In genomic region chr7:131119381-131119780, GRCh38 we compare ENCODE assay signal across 38 cellular contexts.
"Had no signal": no experiment of that assay in that cellular context is flagged by ENCODE, and none has a peak within 500 bp of the region (broad histone marks: within the 10 kb centered on the region; RNA-seq: fewer than 3 reads in every experiment).

No MANE protein-coding gene starts in this region.

- ATAC-seq: activated CD8-positive, alpha-beta memory T cell treated with anti-CD3 and anti-CD28 coated beads, Interleukin-2, amount 10 ng/mL, durations not matched to agents 7 days and 5 days; activated CD8-positive, alpha-beta T cell treated with anti-CD3 and anti-CD28 coated beads, Interleukin-2, amount 10 ng/mL, durations not matched to agents 7 days and 5 days; activated naive CD8-positive, alpha-beta T cell treated with anti-CD3 and anti-CD28 coated beads, Interleukin-2, amount 50 U/mL, for 24 hours; body of pancreas had no signal

- H3K27me3 Mint-ChIP-seq: activated B cell treated with CpG ODN at 0.5 μM for 24 hours; activated CD4-positive, alpha-beta memory T cell treated with anti-CD3 and anti-CD28 coated beads, Interleukin-2, amount 10 ng/mL, durations not matched to agents 7 days and 5 days; activated naive CD4-positive, alpha-beta T cell treated with anti-CD3 and anti-CD28 coated beads, Interleukin-2, amount 50 U/mL, for 24 hours; activated naive CD8-positive, alpha-beta T cell; activated naive CD8-positive, alpha-beta T cell treated with anti-CD3 and anti-CD28 coated beads, Interleukin-2, amount 50 U/mL, for 24 hours; activated T-cell treated with anti-CD3 and anti-CD28 coated beads, Interleukin-2, amount 50 U/mL, for 24 hours; central memory CD8-positive, alpha-beta T cell had no signal

- H3K27me3 ChIP-seq: ascending aorta, body of pancreas, brain microvascular endothelial cell, breast epithelium had no signal

- H3K27ac ChIP-seq: ascending aorta, body of pancreas, brain microvascular endothelial cell, breast epithelium, cardiac muscle cell, VCaP had no signal

- H3K36me3 ChIP-seq: ascending aorta, brain microvascular endothelial cell, breast epithelium, cardiac muscle cell had no signal

- FAIRE-seq: TTC549 had no signal

- H3K36me3 Mint-ChIP-seq: activated naive CD4-positive, alpha-beta T cell treated with anti-CD3 and anti-CD28 coated beads, Interleukin-2, amount 10 ng/mL, durations not matched to agents 7 days and 5 days had no signal

- DNase-seq: activated B cell treated with CpG ODN at 0.5 μM for 24 hours; activated CD4-positive, alpha-beta memory T cell treated with anti-CD3 and anti-CD28 coated beads, Interleukin-2, amount 10 ng/mL, durations not matched to agents 7 days and 5 days; activated CD4-positive, alpha-beta T cell treated with anti-CD3 and anti-CD28 coated beads for 4 hours; activated CD4-positive, alpha-beta T cell treated with anti-CD3 and anti-CD28 coated beads, Interleukin-2, amount 10 ng/mL, durations not matched to agents 24 days and 14 days; activated CD4-positive, alpha-beta T cell treated with anti-CD3 and anti-CD28 coated beads, Interleukin-2, amount 50 U/mL, for 48 hours; activated CD4-positive, CD25-positive, alpha-beta regulatory T cell treated with anti-CD3 and anti-CD28 coated beads, Interleukin-2, amount 50 U/mL, for 72 hours; activated CD8-positive, alpha-beta memory T cell treated with anti-CD3 and anti-CD28 coated beads for 24 hours; activated CD8-positive, alpha-beta memory T cell treated with anti-CD3 and anti-CD28 coated beads, Interleukin-2, amount 10 ng/mL, durations not matched to agents 7 days and 5 days; activated CD8-positive, alpha-beta memory T cell treated with anti-CD3 and anti-CD28 coated beads, Interleukin-2, amount 50 U/mL, for 48 hours; activated CD8-positive, alpha-beta T cell treated with anti-CD3 and anti-CD28 coated beads, Interleukin-2, amount 10 ng/mL, durations not matched to agents 7 days and 5 days; activated effector memory CD4-positive, alpha-beta T cell treated with Interleukin-2 at 50 U/mL for 16 hours; activated gamma-delta T cell; activated naive CD4-positive, alpha-beta T cell treated with anti-CD3 and anti-CD28 coated beads, Interleukin-2, amount 10 ng/mL, durations not matched to agents 7 days and 5 days; activated naive CD4-positive, alpha-beta T cell treated with Interleukin-2 at 50 U/mL for 16 hours; activated naive CD8-positive, alpha-beta T cell treated with anti-CD3 and anti-CD28 coated beads, Interleukin-2, amount 10 ng/mL, durations not matched to agents 7 days and 5 days; activated naive CD8-positive, alpha-beta T cell treated with anti-CD3 and anti-CD28 coated beads, Interleukin-2, amount 50 U/mL, for 24 hours; activated T-cell treated with anti-CD3 and anti-CD28 coated beads, Interleukin-2, amount 50 U/mL, for 24 hours; activated T-cell treated with anti-CD3 and anti-CD28 coated beads, Interleukin-2, amount 50 U/mL, for 48 hours; amygdala; anterior cingulate cortex; body of pancreas; brain microvascular endothelial cell; caudate nucleus; cerebellar nuclear complex; T-helper 1 cell; T-helper 2 cell; T-helper 9 cell had no signal

- H3K4me1 Mint-ChIP-seq: activated CD4-positive, alpha-beta T cell treated with anti-CD3 and anti-CD28 coated beads, Interleukin-2, amount 10 ng/mL, durations not matched to agents 24 days and 14 days; activated naive CD4-positive, alpha-beta T cell treated with anti-CD3 and anti-CD28 coated beads, Interleukin-2, amount 10 ng/mL, durations not matched to agents 7 days and 5 days; activated naive CD4-positive, alpha-beta T cell treated with anti-CD3 and anti-CD28 coated beads, Interleukin-2, amount 50 U/mL, for 24 hours had no signal

- H3K4me3 ChIP-seq: ascending aorta, body of pancreas, breast epithelium, cardiac muscle cell had no signal

- H3K9me3 ChIP-seq: body of pancreas had no signal

- H3K4me1 ChIP-seq: ascending aorta, body of pancreas, breast epithelium had no signal

- H3K4me3 Mint-ChIP-seq: activated B cell treated with CpG ODN at 0.5 μM for 24 hours; activated CD4-positive, alpha-beta memory T cell treated with anti-CD3 and anti-CD28 coated beads, Interleukin-2, amount 10 ng/mL, durations not matched to agents 7 days and 5 days; activated CD4-positive, alpha-beta T cell treated with anti-CD3 and anti-CD28 coated beads, Interleukin-2, amount 10 ng/mL, durations not matched to agents 24 days and 14 days; activated CD8-positive, alpha-beta memory T cell treated with anti-CD3 and anti-CD28 coated beads, Interleukin-2, amount 10 ng/mL, durations not matched to agents 7 days and 5 days; activated CD8-positive, alpha-beta T cell treated with anti-CD3 and anti-CD28 coated beads, Interleukin-2, amount 10 ng/mL, durations not matched to agents 7 days and 5 days; activated naive CD4-positive, alpha-beta T cell treated with anti-CD3 and anti-CD28 coated beads, Interleukin-2, amount 10 ng/mL, durations not matched to agents 7 days and 5 days; activated naive CD4-positive, alpha-beta T cell treated with anti-CD3 and anti-CD28 coated beads, Interleukin-2, amount 50 U/mL, for 24 hours; activated naive CD8-positive, alpha-beta T cell; activated naive CD8-positive, alpha-beta T cell treated with anti-CD3 and anti-CD28 coated beads, Interleukin-2, amount 10 ng/mL, durations not matched to agents 7 days and 5 days; activated naive CD8-positive, alpha-beta T cell treated with anti-CD3 and anti-CD28 coated beads, Interleukin-2, amount 50 U/mL, for 24 hours; activated T-cell treated with anti-CD3 and anti-CD28 coated beads, Interleukin-2, amount 50 U/mL, for 24 hours; central memory CD8-positive, alpha-beta T cell; T-helper 1 cell treated with Interleukin-12 subunit alpha and Interleukin-12 subunit beta and Interleukin-4 antibody, amounts not matched to agents 30 μg/mL and 1 μg/mL, for 36 hours; T-helper 2 cell treated with Interferon-gamma antibody and Interleukin-4, amounts not matched to agents 5 μg/mL and 100 μg/mL, for 36 hours had no signal

- H3K9me3 Mint-ChIP-seq: activated naive CD4-positive, alpha-beta T cell treated with anti-CD3 and anti-CD28 coated beads, Interleukin-2, amount 50 U/mL, for 24 hours; central memory CD8-positive, alpha-beta T cell had no signal

- H3K27ac Mint-ChIP-seq: activated B cell treated with CpG ODN at 0.5 μM for 24 hours; activated CD4-positive, alpha-beta memory T cell treated with anti-CD3 and anti-CD28 coated beads, Interleukin-2, amount 10 ng/mL, durations not matched to agents 7 days and 5 days; activated CD4-positive, alpha-beta T cell treated with anti-CD3 and anti-CD28 coated beads, Interleukin-2, amount 10 ng/mL, durations not matched to agents 24 days and 14 days; activated CD8-positive, alpha-beta memory T cell treated with anti-CD3 and anti-CD28 coated beads, Interleukin-2, amount 10 ng/mL, durations not matched to agents 7 days and 5 days; activated CD8-positive, alpha-beta T cell treated with anti-CD3 and anti-CD28 coated beads, Interleukin-2, amount 10 ng/mL, durations not matched to agents 7 days and 5 days; activated naive CD4-positive, alpha-beta T cell treated with anti-CD3 and anti-CD28 coated beads, Interleukin-2, amount 10 ng/mL, durations not matched to agents 7 days and 5 days; activated naive CD4-positive, alpha-beta T cell treated with anti-CD3 and anti-CD28 coated beads, Interleukin-2, amount 50 U/mL, for 24 hours; activated naive CD8-positive, alpha-beta T cell; activated naive CD8-positive, alpha-beta T cell treated with anti-CD3 and anti-CD28 coated beads, Interleukin-2, amount 10 ng/mL, durations not matched to agents 7 days and 5 days; activated naive CD8-positive, alpha-beta T cell treated with anti-CD3 and anti-CD28 coated beads, Interleukin-2, amount 50 U/mL, for 24 hours; activated T-cell treated with anti-CD3 and anti-CD28 coated beads, Interleukin-2, amount 50 U/mL, for 24 hours; activated T-helper 2 cell treated with anti-CD3 and anti-CD28 coated beads, Interferon-gamma antibody, Interleukin-2, Interleukin-4, amounts not matched to agents 10 μg/mL and 5 μg/mL and 100 μg/mL, durations not matched to agents 14 hours and 24 hours and 36 hours; T-helper 1 cell treated with Interleukin-12 subunit alpha and Interleukin-12 subunit beta and Interleukin-4 antibody, amounts not matched to agents 30 μg/mL and 1 μg/mL, for 36 hours; T-helper 2 cell treated with Interferon-gamma antibody and Interleukin-4, amounts not matched to agents 5 μg/mL and 100 μg/mL, for 36 hours had no signal
